17 cellular contexts compared by ENCODE assay signal in the genomic region with DNA sequence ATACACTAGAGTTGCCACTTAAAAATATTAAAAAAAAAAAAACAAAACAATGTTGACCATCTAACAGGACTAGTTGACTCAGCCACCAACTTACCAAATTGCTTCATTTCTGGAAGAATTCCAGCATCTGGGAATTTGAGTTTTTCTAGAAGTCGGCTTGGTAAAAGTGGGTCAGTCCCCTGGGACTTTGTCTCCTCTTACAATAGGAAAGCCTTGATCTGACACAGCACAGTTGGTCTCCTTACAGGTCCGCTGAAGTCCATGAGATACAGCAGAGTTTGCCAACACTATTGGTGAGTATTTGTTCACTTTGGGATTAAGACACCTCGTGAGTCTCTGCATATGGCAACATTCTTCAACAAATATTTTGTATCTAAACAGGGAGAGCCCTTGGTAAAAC. TPM values are rescaled to one million over a fixed set of nuclear protein-coding genes. Genes with fewer than 3 reads are reported as not detected.
DNase-seq lines count a peak whose midpoint lies in the region; ATAC-seq, FAIRE-seq and TF ChIP-seq lines count a peak whose summit lies in the region.
"Had no signal": no experiment of that assay in that cellular context is flagged by ENCODE, and none has a peak within 500 bp of the region (broad histone marks: within the 10 kb centered on the region; RNA-seq: fewer than 3 reads in every experiment).

No MANE protein-coding gene starts in this region.

- no peak overlapping the region for H2AFZ ChIP-seq in MM.1S (ENCODE audit: low read length)

- no peak overlapping the region for H3K9ac ChIP-seq in MM.1S (ENCODE audit: low read length)

- peak overlapping the region; percentile 31; the same call in 1 of the 2 replicates for H3K4me2 ChIP-seq in MM.1S (ENCODE audit: low read depth, low read length)

- H3K36me3 ChIP-seq in MM.1S (replicated peaks; ENCODE audit: insufficient read depth, low read length), result no peaks in the 10 kb centered on the region
- H3K36me3 ChIP-seq: upper lobe of left lung had no signal

- no peaks in the 10 kb centered on the region for H3F3A ChIP-seq in MM.1S (ENCODE audit: insufficient read depth, low read length)

- peaks cover 0 to 1% (median 0%) of the 10 kb centered on the region in 3 donors for H3K27me3 Mint-ChIP-seq in CD14-positive monocyte (ENCODE audit: low read depth in 3 of 3)

- peak; percentile 30 for DNase-seq in AG10803 (ENCODE audit: low read depth)
- no peak for DNase-seq in GM19239 (ENCODE audit: insufficient read length, low spot score)
- DNase-seq in MM.1S, result no peak
- no peak for DNase-seq in CD14-positive monocyte (ENCODE audit: low spot score)
- DNase-seq in activated naive CD4-positive, alpha-beta T cell treated with anti-CD3 and anti-CD28 coated beads, Interleukin-2, amount 50 U/mL, for 16 hours, result no peak
- DNase-seq in NOMO-1 (lab: John Stamatoyannopoulos, UW; ENCODE audit: unreplicated experiment in 2 of 2), result no peak
- DNase-seq in foreskin melanocyte, result no peak
- DNase-seq: DMS79 treated with DMSO at 0.1 percent for 48 hours, dorsolateral prefrontal cortex, foreskin keratinocyte, NCI-H1436, NCI-H524 treated with DMSO at 0.1 percent for 48 hours, posterior cingulate gyrus, upper lobe of left lung had no signal

- H3K79me2 ChIP-seq in MM.1S (ENCODE audit: low read length), result no peaks in the 10 kb centered on the region

- H3K9me3 ChIP-seq in MM.1S (replicated peaks; ENCODE audit: insufficient read depth, low read length), result no peaks in the 10 kb centered on the region
- H3K9me3 ChIP-seq: upper lobe of left lung had no signal

- H3K4me3 ChIP-seq in AG10803 (ENCODE audit: low read length) (no peak overlapping the region), MM.1S (ENCODE audit: low read length) (no peak overlapping the region)
- H3K4me3 ChIP-seq: dorsolateral prefrontal cortex, upper lobe of left lung had no signal

- no peak overlapping the region for H3K4me3 Mint-ChIP-seq in CD14-positive monocyte

- no peaks in the 10 kb centered on the region for H3K9me2 ChIP-seq in MM.1S (replicated peaks; ENCODE audit: insufficient read depth, low read length)

- H3K9me3 Mint-ChIP-seq in CD14-positive monocyte, result peaks cover 0 to 7% (median 2%) of the 10 kb centered on the region in 7 donors
- H3K9me3 Mint-ChIP-seq: T-helper 2 cell treated with Interferon-gamma antibody and Interleukin-4, amounts not matched to agents 5 μg/mL and 100 μg/mL, for 36 hours had no signal

- H3K4me1 ChIP-seq in MM.1S (ENCODE audit: low read length), result peaks cover 34% of the 10 kb centered on the region
- H3K4me1 ChIP-seq: foreskin keratinocyte, upper lobe of left lung had no signal

- H3K27me3 ChIP-seq in MM.1S (replicated peaks; ENCODE audit: insufficient read depth, low read length), result no peaks in the 10 kb centered on the region
- H3K27me3 ChIP-seq: upper lobe of left lung had no signal

- intact Hi-C loops in CD14-positive monocyte (cut with micrococcal nuclease), result no loop called here

- peak; percentile 2 for ATAC-seq in HG02884 (IDR thresholded peaks at IDR 0.05; ENCODE audit: unreplicated experiment)
- ATAC-seq: foreskin keratinocyte had no signal

- no peak overlapping the region for H3K27ac ChIP-seq in MM.1S (ENCODE audit: low read length)
- H3K27ac ChIP-seq: dorsolateral prefrontal cortex, foreskin keratinocyte, upper lobe of left lung had no signal

- TF ChIP-seq CTCF in AG10803 (conservative IDR thresholded peaks at IDR 0.05; ENCODE audit: low read length) (no peak), MM.1S (IDR thresholded peaks at IDR 0.05; ENCODE audit: low read length) (no peak), CD14-positive monocyte (IDR thresholded peaks at IDR 0.05) (no peak)

- peak; percentile 23 for FAIRE-seq in GM19239 (lab: Jason Lieb, UNC)
- FAIRE-seq: islet of Langerhans had no signal

- H3K27ac Mint-ChIP-seq in CD14-positive monocyte, result no peak overlapping the region
- H3K27ac Mint-ChIP-seq: T-helper 2 cell treated with Interferon-gamma antibody and Interleukin-4, amounts not matched to agents 5 μg/mL and 100 μg/mL, for 36 hours had no signal

- H3K36me3 Mint-ChIP-seq in CD14-positive monocyte, result no peaks in the 10 kb centered on the region

- H4K20me1 ChIP-seq in MM.1S (ENCODE audit: insufficient read depth, low read length), result no peaks in the 10 kb centered on the region

- H3K4me1 Mint-ChIP-seq in CD14-positive monocyte, result no peaks in the 10 kb centered on the region

RNA-seq across cellular contexts. Expression of a gene that starts 18.2 kb away (rescaled TPM):
- under 1 TPM in 1 of 2 donors, not detected in 1; 0.15 TPM for polyA plus RNA-seq in CD14-positive monocyte
